Comparison of ENCODE assay signal across 39 cellular contexts in genomic region chr10:31172925-31173324, GRCh38.
"Had no signal": no experiment of that assay in that cellular context is flagged by ENCODE, and none has a peak within 500 bp of the region (broad histone marks: within the 10 kb centered on the region; RNA-seq: fewer than 3 reads in every experiment).

No MANE protein-coding gene starts in this region.

- H3K36me3 Mint-ChIP-seq: activated naive CD4-positive, alpha-beta T cell treated with anti-CD3 and anti-CD28 coated beads, Interleukin-2, amount 10 ng/mL, durations not matched to agents 7 days and 5 days; activated naive CD8-positive, alpha-beta T cell; activated naive CD8-positive, alpha-beta T cell treated with anti-CD3 and anti-CD28 coated beads, Interleukin-2, amount 10 ng/mL, durations not matched to agents 7 days and 5 days; brain had no signal

- DNase-seq: activated effector memory CD4-positive, alpha-beta T cell treated with anti-CD3 and anti-CD28 coated beads, Interleukin-2, amount 50 U/mL, for 16 hours; activated effector memory CD4-positive, alpha-beta T cell treated with Interleukin-2 at 50 U/mL for 16 hours; activated gamma-delta T cell; activated gamma-delta T cell treated with Interleukin-2 at 50 U/mL for 16 hours; activated naive CD4-positive, alpha-beta T cell; activated naive CD4-positive, alpha-beta T cell treated with anti-CD3 and anti-CD28 coated beads for 36 hours; activated naive CD4-positive, alpha-beta T cell treated with anti-CD3 and anti-CD28 coated beads, Interleukin-2, amount 10 ng/mL, durations not matched to agents 7 days and 5 days; activated naive CD4-positive, alpha-beta T cell treated with anti-CD3 and anti-CD28 coated beads, Interleukin-2, amount 50 U/mL, for 16 hours; activated naive CD4-positive, alpha-beta T cell treated with Interleukin-2 at 50 U/mL for 16 hours; activated naive CD8-positive, alpha-beta T cell treated with anti-CD3 and anti-CD28 coated beads for 36 hours; activated naive CD8-positive, alpha-beta T cell treated with anti-CD3 and anti-CD28 coated beads, Interleukin-2, amount 10 ng/mL, durations not matched to agents 7 days and 5 days; activated naive CD8-positive, alpha-beta T cell treated with anti-CD3 and anti-CD28 coated beads, Interleukin-2, amount 50 U/mL, for 24 hours; activated T-cell treated with anti-CD3 and anti-CD28 coated beads, Interleukin-2, amount 50 U/mL, for 24 hours; activated T-cell treated with anti-CD3 and anti-CD28 coated beads, Interleukin-2, amount 50 U/mL, for 4 hours; activated T-cell treated with anti-CD3 and anti-CD28 coated beads, Interleukin-2, amount 50 U/mL, for 48 hours; activated T-cell treated with anti-CD3 and anti-CD28 coated beads, Interleukin-2, amount 50 U/mL, for 72 hours; adrenal gland; amniotic stem cell; amygdala; anterior cingulate cortex; aorta; body of pancreas; brain microvascular endothelial cell; caudate nucleus; central memory CD4-positive, alpha-beta T cell; cerebellar nuclear complex had no signal

- H3K4me1 ChIP-seq: adrenal gland, ascending aorta, body of pancreas, breast epithelium had no signal

- H3K27me3 ChIP-seq: adrenal gland, ascending aorta, body of pancreas, brain microvascular endothelial cell, breast epithelium, cardiac muscle cell had no signal

- H3K4me3 Mint-ChIP-seq: activated naive CD4-positive, alpha-beta T cell treated with anti-CD3 and anti-CD28 coated beads for 36 hours; activated naive CD4-positive, alpha-beta T cell treated with anti-CD3 and anti-CD28 coated beads, Interleukin-2, amount 10 ng/mL, durations not matched to agents 7 days and 5 days; activated naive CD4-positive, alpha-beta T cell treated with anti-CD3 and anti-CD28 coated beads, Interleukin-2, amount 50 U/mL, for 24 hours; activated naive CD8-positive, alpha-beta T cell; activated naive CD8-positive, alpha-beta T cell treated with anti-CD3 and anti-CD28 coated beads for 36 hours; activated naive CD8-positive, alpha-beta T cell treated with anti-CD3 and anti-CD28 coated beads, Interleukin-2, amount 10 ng/mL, durations not matched to agents 7 days and 5 days; activated naive CD8-positive, alpha-beta T cell treated with anti-CD3 and anti-CD28 coated beads, Interleukin-2, amount 50 U/mL, for 24 hours; activated T-cell treated with anti-CD3 and anti-CD28 coated beads, Interleukin-2, amount 50 U/mL, for 24 hours; activated T-cell treated with anti-CD3 and anti-CD28 coated beads, Interleukin-2, amount 50 U/mL, for 4 hours; activated T-cell treated with anti-CD3 and anti-CD28 coated beads, Interleukin-2, amount 50 U/mL, for 72 hours; activated T-helper 1 cell treated with anti-CD3 and anti-CD28 coated beads, Interleukin-12 subunit alpha, Interleukin-12 subunit beta, Interleukin-2, Interleukin-4 antibody, amounts not matched to agents 30 ng/mL and 10 ng/mL and 1 ng/mL, durations not matched to agents 14 hours and 24 hours and 36 hours; activated T-helper 17 cell treated with anti-CD3 and anti-CD28 coated beads, Interleukin-2, amount 50 U/mL, for 72 hours; brain; central memory CD8-positive, alpha-beta T cell had no signal

- ATAC-seq: activated naive CD4-positive, alpha-beta T cell treated with anti-CD3 and anti-CD28 coated beads, Interleukin-2, amount 50 U/mL, for 72 hours; activated naive CD8-positive, alpha-beta T cell treated with anti-CD3 and anti-CD28 coated beads, Interleukin-2, amount 50 U/mL, for 24 hours; activated T-cell treated with anti-CD3 and anti-CD28 coated beads, Interleukin-2, amount 50 U/mL, for 4 hours; activated T-cell treated with anti-CD3 and anti-CD28 coated beads, Interleukin-2, amount 50 U/mL, for 72 hours; activated T-helper 17 cell treated with anti-CD3 and anti-CD28 coated beads, Interleukin-2, amount 50 U/mL, for 72 hours; body of pancreas had no signal

- H3K4me1 Mint-ChIP-seq: activated naive CD4-positive, alpha-beta T cell treated with anti-CD3 and anti-CD28 coated beads, Interleukin-2, amount 10 ng/mL, durations not matched to agents 7 days and 5 days; activated naive CD4-positive, alpha-beta T cell treated with anti-CD3 and anti-CD28 coated beads, Interleukin-2, amount 50 U/mL, for 24 hours; activated naive CD8-positive, alpha-beta T cell treated with anti-CD3 and anti-CD28 coated beads for 36 hours; activated naive CD8-positive, alpha-beta T cell treated with anti-CD3 and anti-CD28 coated beads, Interleukin-2, amount 10 ng/mL, durations not matched to agents 7 days and 5 days; activated T-helper 17 cell treated with anti-CD3 and anti-CD28 coated beads, Interleukin-2, amount 50 U/mL, for 72 hours; brain; central memory CD8-positive, alpha-beta T cell had no signal

- H3K27me3 Mint-ChIP-seq: activated naive CD8-positive, alpha-beta T cell; activated naive CD8-positive, alpha-beta T cell treated with anti-CD3 and anti-CD28 coated beads for 36 hours; activated naive CD8-positive, alpha-beta T cell treated with anti-CD3 and anti-CD28 coated beads, Interleukin-2, amount 10 ng/mL, durations not matched to agents 7 days and 5 days had no signal

- H3K9me3 ChIP-seq: adrenal gland had no signal

- H3K4me3 ChIP-seq: adrenal gland, ascending aorta, body of pancreas, breast epithelium, cardiac muscle cell had no signal

- FAIRE-seq: astrocyte, bronchial epithelial cell had no signal

- H3K36me3 ChIP-seq: adrenal gland, ascending aorta, brain microvascular endothelial cell, breast epithelium, cardiac muscle cell had no signal

- H3K27ac Mint-ChIP-seq: activated naive CD4-positive, alpha-beta T cell treated with anti-CD3 and anti-CD28 coated beads for 36 hours; activated naive CD4-positive, alpha-beta T cell treated with anti-CD3 and anti-CD28 coated beads, Interleukin-2, amount 10 ng/mL, durations not matched to agents 7 days and 5 days; activated naive CD4-positive, alpha-beta T cell treated with anti-CD3 and anti-CD28 coated beads, Interleukin-2, amount 50 U/mL, for 24 hours; activated naive CD4-positive, alpha-beta T cell treated with anti-CD3 and anti-CD28 coated beads, Interleukin-2, amount 50 U/mL, for 72 hours; activated naive CD8-positive, alpha-beta T cell; activated naive CD8-positive, alpha-beta T cell treated with anti-CD3 and anti-CD28 coated beads for 36 hours; activated naive CD8-positive, alpha-beta T cell treated with anti-CD3 and anti-CD28 coated beads, Interleukin-2, amount 10 ng/mL, durations not matched to agents 7 days and 5 days; activated naive CD8-positive, alpha-beta T cell treated with anti-CD3 and anti-CD28 coated beads, Interleukin-2, amount 50 U/mL, for 24 hours; activated T-cell treated with anti-CD3 and anti-CD28 coated beads, Interleukin-2, amount 50 U/mL, for 24 hours; activated T-cell treated with anti-CD3 and anti-CD28 coated beads, Interleukin-2, amount 50 U/mL, for 72 hours; activated T-helper 1 cell treated with anti-CD3 and anti-CD28 coated beads, Interleukin-12 subunit alpha, Interleukin-12 subunit beta, Interleukin-2, Interleukin-4 antibody, amounts not matched to agents 30 ng/mL and 10 ng/mL and 1 ng/mL, durations not matched to agents 14 hours and 24 hours and 36 hours; activated T-helper 17 cell treated with anti-CD3 and anti-CD28 coated beads, Interleukin-2, amount 50 U/mL, for 72 hours; activated T-helper 2 cell treated with anti-CD3 and anti-CD28 coated beads, Interferon-gamma antibody, Interleukin-2, Interleukin-4, amounts not matched to agents 10 μg/mL and 5 μg/mL and 100 μg/mL, durations not matched to agents 14 hours and 24 hours and 36 hours; brain had no signal

- H3K27ac ChIP-seq: adrenal gland, ascending aorta, body of pancreas, brain microvascular endothelial cell, breast epithelium, cardiac muscle cell had no signal
